ENCODE assay signal across 1 cellular context in the genomic region with DNA sequence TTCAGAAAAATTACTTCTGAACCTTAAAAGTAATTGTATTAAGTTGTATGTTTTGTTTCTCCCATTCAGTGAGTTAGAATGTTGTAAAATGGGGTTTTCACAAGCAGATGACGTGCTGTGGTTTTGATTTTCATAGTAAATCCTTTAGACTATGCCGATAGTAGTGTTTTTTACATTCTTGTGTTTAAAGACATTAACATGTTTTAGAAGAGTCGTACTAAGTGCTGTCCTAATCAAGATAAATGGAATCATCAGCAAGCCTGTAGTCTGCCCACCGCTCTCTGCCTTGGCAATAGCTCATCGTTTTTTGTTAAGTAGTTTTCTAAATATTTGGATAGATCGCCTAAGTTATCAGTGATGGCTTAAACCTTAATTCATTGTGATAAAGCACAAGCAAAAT.
TF ChIP-seq lines count a peak whose summit lies in the region.

No MANE protein-coding gene starts in this region.

TF ChIP-seq in IMR-90, 13 proteins besides CTCF, POLR2A, EP300 and RAD21:
- TF ChIP-seq CHD1 (IDR thresholded peaks at IDR 0.05; ENCODE audit: low read depth, low read length) (no peak), SMC3 (IDR thresholded peaks at IDR 0.05; ENCODE audit: low read depth, low read length) (no peak), MAFK (IDR thresholded peaks at IDR 0.05; ENCODE audit: low read depth, low read length) (no peak), RCOR1 (IDR thresholded peaks at IDR 0.05; ENCODE audit: insufficient replicate concordance, low read length) (no peak)
